ENCODE assay signal across 1 cellular context in genomic region chr3:169657351-169658124, GRCh38.
TF ChIP-seq lines count a peak whose summit lies in the region.

No MANE protein-coding gene starts in this region.

TF ChIP-seq in WTC11, 78 proteins besides CTCF, POLR2A, EP300 and RAD21 (continued from another document):
- TF ChIP-seq ATF2 (CRISPR knock-in tag; IDR thresholded peaks at IDR 0.05; ENCODE audit: borderline replicate concordance, low read depth) (no peak), SOX15 (CRISPR knock-in tag; IDR thresholded peaks at IDR 0.05) (no peak), MLX (CRISPR knock-in tag; IDR thresholded peaks at IDR 0.05) (no peak), KAT7 (CRISPR knock-in tag; IDR thresholded peaks at IDR 0.05; ENCODE audit: borderline replicate concordance) (no peak)
TF ChIP-seq in WTC11: peak in this region for 0.
